Comparison of ENCODE assay signal across 1 cellular context in genomic region chr15:77543159-77543882, GRCh38.
A peak's percentile ranks its signal among the peaks of the same experiment; 100 is the strongest.
TF ChIP-seq lines count a peak whose summit lies in the region.

No MANE protein-coding gene starts in this region.

TF ChIP-seq in K562, 482 proteins besides CTCF, POLR2A, EP300 and RAD21 (continued from another document and continues in another):
- TF ChIP-seq, protein P1, sequence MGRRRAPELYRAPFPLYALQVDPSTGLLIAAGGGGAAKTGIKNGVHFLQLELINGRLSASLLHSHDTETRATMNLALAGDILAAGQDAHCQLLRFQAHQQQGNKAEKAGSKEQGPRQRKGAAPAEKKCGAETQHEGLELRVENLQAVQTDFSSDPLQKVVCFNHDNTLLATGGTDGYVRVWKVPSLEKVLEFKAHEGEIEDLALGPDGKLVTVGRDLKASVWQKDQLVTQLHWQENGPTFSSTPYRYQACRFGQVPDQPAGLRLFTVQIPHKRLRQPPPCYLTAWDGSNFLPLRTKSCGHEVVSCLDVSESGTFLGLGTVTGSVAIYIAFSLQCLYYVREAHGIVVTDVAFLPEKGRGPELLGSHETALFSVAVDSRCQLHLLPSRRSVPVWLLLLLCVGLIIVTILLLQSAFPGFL (CRISPR knock-in tag; IDR thresholded peaks at IDR 0.05) = no peak
- TF ChIP-seq ZNF41 (CRISPR knock-in tag; conservative IDR thresholded peaks at IDR 0.05) = no peak
- TF ChIP-seq EZH2 (IDR thresholded peaks at IDR 0.05; ENCODE audit: borderline replicate concordance, low read depth, low read length) = no peak
- TF ChIP-seq MTA3 (IDR thresholded peaks at IDR 0.05; ENCODE audit: borderline replicate concordance) = peak; percentile 51; the same call in 1 of the 2 replicates
- TF ChIP-seq BRF2 (IDR thresholded peaks at IDR 0.05; ENCODE audit: borderline replicate concordance, insufficient read depth, insufficient read length) = no peak
- peak; percentile 32; the same call in 1 of the 2 replicates for TF ChIP-seq REST (CRISPR knock-in tag; IDR thresholded peaks at IDR 0.05; ENCODE audit: low read depth)
- TF ChIP-seq ZNF165 (CRISPR knock-in tag; IDR thresholded peaks at IDR 0.05; ENCODE audit: borderline replicate concordance) = no peak
- no peak for TF ChIP-seq ZNF134 (CRISPR knock-in tag; conservative IDR thresholded peaks at IDR 0.05)
- 0 out of 2 replicates have a peak, but pooled peaks have one; percentile 16 for TF ChIP-seq ZKSCAN1 (IDR thresholded peaks at IDR 0.05; ENCODE audit: low read depth, low read length)
- TF ChIP-seq RAD51 (IDR thresholded peaks at IDR 0.05; ENCODE audit: borderline replicate concordance, low read depth) = peak; percentile 12; the same call in 1 of the 2 replicates
- 0 out of 2 replicates have a peak, but pooled peaks have one; percentile 10 for TF ChIP-seq SP1 (CRISPR knock-in tag; IDR thresholded peaks at IDR 0.05)
- TF ChIP-seq ATF1 (CRISPR knock-in tag; IDR thresholded peaks at IDR 0.05) = no peak
- peak; percentile 51; the same call in 1 of the 2 replicates for TF ChIP-seq ATF1 (tag; IDR thresholded peaks at IDR 0.05)
- peak; percentile 97 for TF ChIP-seq STAG1 (CRISPR knock-in tag; IDR thresholded peaks at IDR 0.05; ENCODE audit: borderline replicate concordance)
- no peak for TF ChIP-seq CSDE1 (IDR thresholded peaks at IDR 0.05)
- peak; percentile 35; the same call in 1 of the 2 replicates for TF ChIP-seq KLF13 (tag; IDR thresholded peaks at IDR 0.05; ENCODE audit: borderline replicate concordance, low read depth)
- no peak for TF ChIP-seq ZNF57 (CRISPR knock-in tag; IDR thresholded peaks at IDR 0.05)
- 0 out of 2 replicates have a peak, but pooled peaks have one; percentile 43 for TF ChIP-seq MYC (IDR thresholded peaks at IDR 0.05; ENCODE audit: low read depth, low read length)
- TF ChIP-seq MYC (CRISPR knock-in tag; IDR thresholded peaks at IDR 0.05; ENCODE audit: borderline replicate concordance, low read depth) = no peak
- TF ChIP-seq NEUROD1 (IDR thresholded peaks at IDR 0.05; ENCODE audit: borderline replicate concordance, low read depth, low read length, partially characterized antibody) = peak; percentile 28
- no peak for TF ChIP-seq ID3 (CRISPR knock-in tag; IDR thresholded peaks at IDR 0.05)
- peak; percentile 18; the same call in 1 of the 2 replicates for TF ChIP-seq ID3 (tag; IDR thresholded peaks at IDR 0.05)
- peak; percentile 68 for TF ChIP-seq CXXC5 (CRISPR knock-in tag; IDR thresholded peaks at IDR 0.05)
- TF ChIP-seq XRCC5 (IDR thresholded peaks at IDR 0.05; ENCODE audit: low read depth, low read length) = no peak
- TF ChIP-seq, protein P2, sequence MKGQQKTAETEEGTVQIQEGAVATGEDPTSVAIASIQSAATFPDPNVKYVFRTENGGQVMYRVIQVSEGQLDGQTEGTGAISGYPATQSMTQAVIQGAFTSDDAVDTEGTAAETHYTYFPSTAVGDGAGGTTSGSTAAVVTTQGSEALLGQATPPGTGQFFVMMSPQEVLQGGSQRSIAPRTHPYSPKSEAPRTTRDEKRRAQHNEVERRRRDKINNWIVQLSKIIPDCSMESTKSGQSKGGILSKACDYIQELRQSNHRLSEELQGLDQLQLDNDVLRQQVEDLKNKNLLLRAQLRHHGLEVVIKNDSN (CRISPR knock-in tag; IDR thresholded peaks at IDR 0.05) = peak; percentile 72
- TF ChIP-seq CTBP1 (IDR thresholded peaks at IDR 0.05; ENCODE audit: borderline replicate concordance) = peak; percentile 78
- 0 out of 2 replicates have a peak, but pooled peaks have one; percentile 45 for TF ChIP-seq ESRRA (IDR thresholded peaks at IDR 0.05; ENCODE audit: borderline replicate concordance, low read depth)
- TF ChIP-seq TAF1 (IDR thresholded peaks at IDR 0.05; ENCODE audit: control insufficient read depth, extremely low read depth, insufficient read depth, low read length, severe bottlenecking) = peak; percentile 29
- TF ChIP-seq, protein P3, sequence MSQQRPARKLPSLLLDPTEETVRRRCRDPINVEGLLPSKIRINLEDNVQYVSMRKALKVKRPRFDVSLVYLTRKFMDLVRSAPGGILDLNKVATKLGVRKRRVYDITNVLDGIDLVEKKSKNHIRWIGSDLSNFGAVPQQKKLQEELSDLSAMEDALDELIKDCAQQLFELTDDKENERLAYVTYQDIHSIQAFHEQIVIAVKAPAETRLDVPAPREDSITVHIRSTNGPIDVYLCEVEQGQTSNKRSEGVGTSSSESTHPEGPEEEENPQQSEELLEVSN (IDR thresholded peaks at IDR 0.05; ENCODE audit: borderline replicate concordance in 1 of 2, extremely low read depth in 1 of 2, insufficient read depth in 1 of 2, insufficient read length in 1 of 2, low read depth in 1 of 2, low read length in 1 of 2, poor library complexity in 1 of 2, severe bottlenecking in 1 of 2) = peak in 1 of 2 experiments; percentile 29
- TF ChIP-seq BHLHE40 (IDR thresholded peaks at IDR 0.05; ENCODE audit: low read length) = peak; percentile 32; the same call in 1 of the 2 replicates
- TF ChIP-seq ARID2 (IDR thresholded peaks at IDR 0.05) = peak; percentile 69; the same call in 1 of the 2 replicates
- peak; percentile 25 for TF ChIP-seq MEIS2 (IDR thresholded peaks at IDR 0.05; ENCODE audit: partially characterized antibody)
- peak; percentile 91 for TF ChIP-seq DEAF1 (CRISPR knock-in tag; IDR thresholded peaks at IDR 0.05)
- TF ChIP-seq ZBTB7A (IDR thresholded peaks at IDR 0.05; ENCODE audit: borderline replicate concordance, control insufficient read depth, low read depth, low read length) = peak; percentile 83; the same call in 1 of the 2 replicates
- TF ChIP-seq ZEB2 (IDR thresholded peaks at IDR 0.05) = peak; percentile 69
- peak; percentile 50 to 56; a peak in 3 of 4 replicates for TF ChIP-seq MAZ (CRISPR knock-in tag; conservative IDR thresholded peaks at IDR 0.05 in 1 of 2, IDR thresholded peaks at IDR 0.05 in 1 of 2)
- no peak for TF ChIP-seq MITF (IDR thresholded peaks at IDR 0.05)
- no peak for TF ChIP-seq GMEB1 (CRISPR knock-in tag; IDR thresholded peaks at IDR 0.05)
- TF ChIP-seq ILK (tag; IDR thresholded peaks at IDR 0.05; ENCODE audit: borderline replicate concordance, low read depth) = no peak
- TF ChIP-seq KLF16 (IDR thresholded peaks at IDR 0.05) = 0 out of 2 replicates have a peak, but pooled peaks have one; percentile 8
- peak; percentile 78 for TF ChIP-seq POLR2G (IDR thresholded peaks at IDR 0.05; ENCODE audit: low read depth, low read length)
- TF ChIP-seq VEZF1 (CRISPR knock-in tag; IDR thresholded peaks at IDR 0.05) = peak; percentile 43
- TF ChIP-seq SMARCA5 (IDR thresholded peaks at IDR 0.05) = 0 out of 2 replicates have a peak, but pooled peaks have one; percentile 33
- peak; percentile 38; the same call in 1 of the 2 replicates for TF ChIP-seq SUPT5H (IDR thresholded peaks at IDR 0.05)
- TF ChIP-seq RNF2 (IDR thresholded peaks at IDR 0.05) = no peak
- TF ChIP-seq, protein P4, sequence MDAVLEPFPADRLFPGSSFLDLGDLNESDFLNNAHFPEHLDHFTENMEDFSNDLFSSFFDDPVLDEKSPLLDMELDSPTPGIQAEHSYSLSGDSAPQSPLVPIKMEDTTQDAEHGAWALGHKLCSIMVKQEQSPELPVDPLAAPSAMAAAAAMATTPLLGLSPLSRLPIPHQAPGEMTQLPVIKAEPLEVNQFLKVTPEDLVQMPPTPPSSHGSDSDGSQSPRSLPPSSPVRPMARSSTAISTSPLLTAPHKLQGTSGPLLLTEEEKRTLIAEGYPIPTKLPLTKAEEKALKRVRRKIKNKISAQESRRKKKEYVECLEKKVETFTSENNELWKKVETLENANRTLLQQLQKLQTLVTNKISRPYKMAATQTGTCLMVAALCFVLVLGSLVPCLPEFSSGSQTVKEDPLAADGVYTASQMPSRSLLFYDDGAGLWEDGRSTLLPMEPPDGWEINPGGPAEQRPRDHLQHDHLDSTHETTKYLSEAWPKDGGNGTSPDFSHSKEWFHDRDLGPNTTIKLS (IDR thresholded peaks at IDR 0.05; ENCODE audit: borderline replicate concordance, low read depth) = peak; percentile 64; the same call in 1 of the 2 replicates
- no peak for TF ChIP-seq ZNF717 (CRISPR knock-in tag; IDR thresholded peaks at IDR 0.05)
